ENCODE assay signal across 10 cellular contexts in genomic region chr10:94042001-94042813, GRCh38. TPM values are rescaled to one million over a fixed set of nuclear protein-coding genes. Genes with fewer than 3 reads are reported as not detected.
DNase-seq lines count a peak whose midpoint lies in the region; ATAC-seq and TF ChIP-seq lines count a peak whose summit lies in the region.
"Had no signal": no experiment of that assay in that cellular context is flagged by ENCODE, and none has a peak within 500 bp of the region (broad histone marks: within the 10 kb centered on the region; RNA-seq: fewer than 3 reads in every experiment).

No MANE protein-coding gene starts in this region.

- peaks cover 5% of the 10 kb centered on the region for H3K4me1 ChIP-seq in mesenchymal stem cell (ENCODE audit: control insufficient read depth, insufficient read depth, low read depth, low read length)

- no peaks in the 10 kb centered on the region for H3K36me3 ChIP-seq in brain microvascular endothelial cell (replicated peaks)
- H3K36me3 ChIP-seq in mesenchymal stem cell (ENCODE audit: control insufficient read depth in 1 of 2, insufficient read depth in 2 of 2, low read depth in 1 of 2, low read length in 2 of 2), result no peaks in the 10 kb centered on the region

- DNase-seq in AG20443 (ENCODE audit: low spot score) (peak; percentile 76), brain microvascular endothelial cell (peak; percentile 65), mesenchymal stem cell (peak; percentile 36), inferior parietal cortex (ENCODE audit: extremely low spot score) (no peak)
- DNase-seq: nucleus accumbens had no signal

- TF ChIP-seq EP300 in Ishikawa (IDR thresholded peaks at IDR 0.05; ENCODE audit: borderline replicate concordance), result peak; percentile 87; the same call in 1 of the 2 replicates

- no peak overlapping the region for H2AFZ ChIP-seq in mesenchymal stem cell (ENCODE audit: low read depth, low read length)

- H3K23ac ChIP-seq in mesenchymal stem cell (ENCODE audit: low read length in 2 of 2), result no peak overlapping the region

- in situ Hi-C loops in brain microvascular endothelial cell (cut with HindIII; ENCODE audit: low pct_ligation_motif_present, low sequenced_read_pairs), result no loop called here

- H2AK5ac ChIP-seq in mesenchymal stem cell (ENCODE audit: low read length, severe bottlenecking), result no peak overlapping the region

- WGBS in mesenchymal stem cell, result 74% methylated on average over 3 of the region's 3 CpGs

- H3K27me3 ChIP-seq in brain microvascular endothelial cell (replicated peaks), result no peaks in the 10 kb centered on the region
- no peaks in the 10 kb centered on the region for H3K27me3 ChIP-seq in mesenchymal stem cell (ENCODE audit: control insufficient read depth in 1 of 2, insufficient read depth in 1 of 2, low read length in 2 of 2)

- no peaks in the 10 kb centered on the region for H3K79me1 ChIP-seq in mesenchymal stem cell (replicated peaks; ENCODE audit: low read length, poor library complexity, severe bottlenecking)

- TF ChIP-seq RAD21 in Ishikawa (IDR thresholded peaks at IDR 0.05; ENCODE audit: low read depth), result peak; percentile 50

- H3K18ac ChIP-seq in mesenchymal stem cell (ENCODE audit: low read depth in 1 of 2, low read length in 2 of 2), result no peak overlapping the region

- H4K91ac ChIP-seq in mesenchymal stem cell (ENCODE audit: low read length), result no peak overlapping the region

- H3K14ac ChIP-seq in mesenchymal stem cell (ENCODE audit: low read length in 2 of 2), result no peak overlapping the region

- H3K27ac ChIP-seq in brain microvascular endothelial cell (peak overlapping the region; percentile 71), mesenchymal stem cell (ENCODE audit: low read length, poor library complexity, severe bottlenecking) (no peak overlapping the region)

- H2BK5ac ChIP-seq in mesenchymal stem cell (ENCODE audit: low read depth, low read length, poor library complexity, severe bottlenecking), result no peak overlapping the region

- no peak overlapping the region for H2BK15ac ChIP-seq in mesenchymal stem cell (ENCODE audit: low read depth, poor library complexity, severe bottlenecking)

- H3K4me3 ChIP-seq in brain microvascular endothelial cell (ENCODE audit: low read depth, low read length) (no peak overlapping the region), mesenchymal stem cell (ENCODE audit: insufficient read depth in 1 of 2, low read depth in 1 of 2, low read length in 2 of 2) (peak overlapping the region in 1 of 2 experiments; percentile 53)

- no peak overlapping the region for H4K8ac ChIP-seq in mesenchymal stem cell (ENCODE audit: low read length)

- ATAC-seq in HG03460 (IDR thresholded peaks at IDR 0.05; ENCODE audit: unreplicated experiment), result no peak
- no peak for ATAC-seq in HG03280 (IDR thresholded peaks at IDR 0.05; ENCODE audit: unreplicated experiment)
- no peak for ATAC-seq in GM21529 (IDR thresholded peaks at IDR 0.05; ENCODE audit: unreplicated experiment)
- ATAC-seq: stimulated activated effector memory CD8-positive, alpha-beta T cell treated with anti-CD3 and anti-CD28 coated beads, Interleukin-12 subunit alpha, Interleukin-12 subunit beta, amount 100 ng/mL, for 72 hours had no signal

- H3K9me3 ChIP-seq in mesenchymal stem cell (ENCODE audit: control insufficient read depth, low read length), result no peaks in the 10 kb centered on the region

- peak; percentile 52 for TF ChIP-seq CTCF in brain microvascular endothelial cell (IDR thresholded peaks at IDR 0.05; ENCODE audit: low read depth, low read length, missing control alignments)

- no peak overlapping the region for H2BK12ac ChIP-seq in mesenchymal stem cell (ENCODE audit: low read length in 2 of 2)

- H2BK120ac ChIP-seq in mesenchymal stem cell (ENCODE audit: low read depth, low read length), result no peak overlapping the region

- H3K4ac ChIP-seq in mesenchymal stem cell (ENCODE audit: low read depth in 1 of 2, low read length in 2 of 2), result no peak overlapping the region

- H3K4me2 ChIP-seq in mesenchymal stem cell (ENCODE audit: low read length, poor library complexity, severe bottlenecking), result no peak overlapping the region

- H3K9ac ChIP-seq in mesenchymal stem cell (ENCODE audit: low read length), result peak overlapping the region; percentile 45

TF ChIP-seq in Ishikawa, 13 proteins besides CTCF, POLR2A, EP300 and RAD21:
- TF ChIP-seq YY1 (IDR thresholded peaks at IDR 0.05; ENCODE audit: low read depth) (peak; percentile 32; the same call in 1 of the 2 replicates), TAF1 (IDR thresholded peaks at IDR 0.05; ENCODE audit: low read depth) (no peak), REST (IDR thresholded peaks at IDR 0.05; ENCODE audit: low read depth) (no peak), EGR1 (IDR thresholded peaks at IDR 0.05) (no peak), TEAD4 (IDR thresholded peaks at IDR 0.05) (peak; percentile 68), NFIC (IDR thresholded peaks at IDR 0.05) (peak; percentile 55), MAX (IDR thresholded peaks at IDR 0.05) (no peak), FOXM1 (IDR thresholded peaks at IDR 0.05; ENCODE audit: borderline replicate concordance, low read depth) (peak; percentile 69), USF1 (IDR thresholded peaks at IDR 0.05) (no peak), ZBTB7A (IDR thresholded peaks at IDR 0.05; ENCODE audit: low read depth) (no peak), CEBPB (IDR thresholded peaks at IDR 0.05) (peak; percentile 36; the same call in 1 of the 2 replicates), CREB1 (IDR thresholded peaks at IDR 0.05; ENCODE audit: low read depth) (no peak; the same call in 1 of the 2 replicates), TCF12 (IDR thresholded peaks at IDR 0.05; ENCODE audit: low read depth) (peak; percentile 72)

RNA-seq across cellular contexts. Expression of gene PLCE1, which starts 48.5 kb away (rescaled TPM):
- polyA plus RNA-seq in mesenchymal stem cell (2013, experiment 1 of 2), result 1.3 TPM
- 1.0 TPM for polyA plus RNA-seq in mesenchymal stem cell (2013, experiment 2 of 2)
